Comparison of ENCODE assay signal across 23 cellular contexts in genomic region chr18:39238951-39239350, GRCh38.
"Had no signal": no experiment of that assay in that cellular context is flagged by ENCODE, and none has a peak within 500 bp of the region (broad histone marks: within the 10 kb centered on the region; RNA-seq: fewer than 3 reads in every experiment).

No MANE protein-coding gene starts in this region.

- H3K27me3 ChIP-seq: ovary, right atrium auricular region, right lobe of liver, spleen, testis, thyroid gland, transverse colon, upper lobe of left lung, vagina had no signal

- H3K4me1 ChIP-seq: left ventricle myocardium inferior, right atrium auricular region, right lobe of liver, spleen, testis, thyroid gland, transverse colon, upper lobe of left lung, vagina had no signal

- ATAC-seq: mucosa of descending colon; naive thymus-derived CD4-positive, alpha-beta T cell; natural killer cell treated with Interleukin-12 subunit alpha and Interleukin-12 subunit beta and Interleukin-15 and Interleukin-18, amount 100 ng/mL, for 72 hours; right lobe of liver; stimulated activated memory B cell treated with anti-CD40 and anti-IgM and Interleukin-4, amounts not matched to agents 10 μg/mL and 1 μg/mL and 100 μg/mL, for 72 hours; stimulated activated naive CD8-positive, alpha-beta T cell treated with anti-CD3 and anti-CD28 coated beads, Interleukin-15, amount 100 ng/mL, for 72 hours had no signal

- H3K9me3 ChIP-seq: ovary, right atrium auricular region, right lobe of liver, testis, thyroid gland, transverse colon, upper lobe of left lung, vagina had no signal

- H3K4me3 ChIP-seq: left ventricle myocardium inferior, lung, mucosa of descending colon, ovary, right atrium auricular region, right lobe of liver, spleen, testis, thyroid gland, transverse colon, upper lobe of left lung, vagina had no signal

- H3K36me3 ChIP-seq: left ventricle myocardium inferior, ovary, right atrium auricular region, right lobe of liver, spleen, thyroid gland, transverse colon, upper lobe of left lung, vagina had no signal

- DNase-seq: immature natural killer cell; islet precursor cell; left ventricle myocardium inferior; mesendoderm; mucosa of descending colon; naive thymus-derived CD4-positive, alpha-beta T cell; ovary; right lobe of liver; small intestine; spleen; stimulated activated CD4-positive, alpha-beta T cell treated with anti-CD3 and anti-CD28 coated beads, Interleukin-4, amount 100 ng/mL, for 24 hours; stimulated activated naive CD4-positive, alpha-beta T cell treated with Interleukin-2 at 50 U/mL for 16 hours; stimulated activated naive CD8-positive, alpha-beta T cell treated with anti-CD3 and anti-CD28 coated beads, Interleukin-15, amount 100 ng/mL, for 72 hours; substantia nigra; testis; thyroid gland; transverse colon; upper lobe of left lung had no signal

- FAIRE-seq: small intestine had no signal

- H3K27ac ChIP-seq: left ventricle myocardium inferior, ovary, right atrium auricular region, right lobe of liver, spleen, testis, thyroid gland, transverse colon, upper lobe of left lung, vagina had no signal
